2 cellular contexts compared by ENCODE assay signal in genomic region chr4:119518915-119519410, GRCh38.
TF ChIP-seq lines count a peak whose summit lies in the region.

No MANE protein-coding gene starts in this region.

TF ChIP-seq in SK-N-SH, 30 proteins besides CTCF, POLR2A, EP300 and RAD21 (continued from another document):
- no peak for TF ChIP-seq PBX3 (IDR thresholded peaks at IDR 0.05)
- no peak for TF ChIP-seq ELF1 (IDR thresholded peaks at IDR 0.05)
- TF ChIP-seq, protein P1, sequence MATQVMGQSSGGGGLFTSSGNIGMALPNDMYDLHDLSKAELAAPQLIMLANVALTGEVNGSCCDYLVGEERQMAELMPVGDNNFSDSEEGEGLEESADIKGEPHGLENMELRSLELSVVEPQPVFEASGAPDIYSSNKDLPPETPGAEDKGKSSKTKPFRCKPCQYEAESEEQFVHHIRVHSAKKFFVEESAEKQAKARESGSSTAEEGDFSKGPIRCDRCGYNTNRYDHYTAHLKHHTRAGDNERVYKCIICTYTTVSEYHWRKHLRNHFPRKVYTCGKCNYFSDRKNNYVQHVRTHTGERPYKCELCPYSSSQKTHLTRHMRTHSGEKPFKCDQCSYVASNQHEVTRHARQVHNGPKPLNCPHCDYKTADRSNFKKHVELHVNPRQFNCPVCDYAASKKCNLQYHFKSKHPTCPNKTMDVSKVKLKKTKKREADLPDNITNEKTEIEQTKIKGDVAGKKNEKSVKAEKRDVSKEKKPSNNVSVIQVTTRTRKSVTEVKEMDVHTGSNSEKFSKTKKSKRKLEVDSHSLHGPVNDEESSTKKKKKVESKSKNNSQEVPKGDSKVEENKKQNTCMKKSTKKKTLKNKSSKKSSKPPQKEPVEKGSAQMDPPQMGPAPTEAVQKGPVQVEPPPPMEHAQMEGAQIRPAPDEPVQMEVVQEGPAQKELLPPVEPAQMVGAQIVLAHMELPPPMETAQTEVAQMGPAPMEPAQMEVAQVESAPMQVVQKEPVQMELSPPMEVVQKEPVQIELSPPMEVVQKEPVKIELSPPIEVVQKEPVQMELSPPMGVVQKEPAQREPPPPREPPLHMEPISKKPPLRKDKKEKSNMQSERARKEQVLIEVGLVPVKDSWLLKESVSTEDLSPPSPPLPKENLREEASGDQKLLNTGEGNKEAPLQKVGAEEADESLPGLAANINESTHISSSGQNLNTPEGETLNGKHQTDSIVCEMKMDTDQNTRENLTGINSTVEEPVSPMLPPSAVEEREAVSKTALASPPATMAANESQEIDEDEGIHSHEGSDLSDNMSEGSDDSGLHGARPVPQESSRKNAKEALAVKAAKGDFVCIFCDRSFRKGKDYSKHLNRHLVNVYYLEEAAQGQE (IDR thresholded peaks at IDR 0.05; ENCODE audit: low read depth, low read length): no peak
- no peak for TF ChIP-seq FOXM1 (IDR thresholded peaks at IDR 0.05; ENCODE audit: low read depth)
- TF ChIP-seq RCOR1 (IDR thresholded peaks at IDR 0.05; ENCODE audit: low read length): no peak
- TF ChIP-seq, protein P2, sequence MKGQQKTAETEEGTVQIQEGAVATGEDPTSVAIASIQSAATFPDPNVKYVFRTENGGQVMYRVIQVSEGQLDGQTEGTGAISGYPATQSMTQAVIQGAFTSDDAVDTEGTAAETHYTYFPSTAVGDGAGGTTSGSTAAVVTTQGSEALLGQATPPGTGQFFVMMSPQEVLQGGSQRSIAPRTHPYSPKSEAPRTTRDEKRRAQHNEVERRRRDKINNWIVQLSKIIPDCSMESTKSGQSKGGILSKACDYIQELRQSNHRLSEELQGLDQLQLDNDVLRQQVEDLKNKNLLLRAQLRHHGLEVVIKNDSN (IDR thresholded peaks at IDR 0.05; ENCODE audit: borderline replicate concordance, low read depth): no peak
- TF ChIP-seq NRF1 (IDR thresholded peaks at IDR 0.05; ENCODE audit: low read depth, low read length): no peak
- no peak for TF ChIP-seq CHD2 (IDR thresholded peaks at IDR 0.05; ENCODE audit: low read length, partially characterized antibody)
- TF ChIP-seq MXI1 (IDR thresholded peaks at IDR 0.05; ENCODE audit: low read depth, low read length): no peak
- TF ChIP-seq RXRA (IDR thresholded peaks at IDR 0.05; ENCODE audit: borderline replicate concordance, low read depth): no peak
- no peak for TF ChIP-seq MEF2A (IDR thresholded peaks at IDR 0.05; ENCODE audit: borderline replicate concordance, low read depth)
- TF ChIP-seq FOSL2 (IDR thresholded peaks at IDR 0.05; ENCODE audit: borderline replicate concordance, low read depth): no peak
- no peak for TF ChIP-seq YY1 (IDR thresholded peaks at IDR 0.05; ENCODE audit: low read depth)
TF ChIP-seq in SK-N-SH: peak in this region for 0.

TF ChIP-seq in SK-N-SH treated with all-trans-retinoic acid at 6 μM for 48 hours, 23 proteins besides CTCF, POLR2A, EP300 and RAD21 (continued from another document):
- TF ChIP-seq ISL1 (CRISPR knock-in tag; IDR thresholded peaks at IDR 0.05): no peak
- no peak for TF ChIP-seq CSDC2 (CRISPR knock-in tag; IDR thresholded peaks at IDR 0.05)
